Comparison of ENCODE assay signal across 35 cellular contexts in the genomic region with DNA sequence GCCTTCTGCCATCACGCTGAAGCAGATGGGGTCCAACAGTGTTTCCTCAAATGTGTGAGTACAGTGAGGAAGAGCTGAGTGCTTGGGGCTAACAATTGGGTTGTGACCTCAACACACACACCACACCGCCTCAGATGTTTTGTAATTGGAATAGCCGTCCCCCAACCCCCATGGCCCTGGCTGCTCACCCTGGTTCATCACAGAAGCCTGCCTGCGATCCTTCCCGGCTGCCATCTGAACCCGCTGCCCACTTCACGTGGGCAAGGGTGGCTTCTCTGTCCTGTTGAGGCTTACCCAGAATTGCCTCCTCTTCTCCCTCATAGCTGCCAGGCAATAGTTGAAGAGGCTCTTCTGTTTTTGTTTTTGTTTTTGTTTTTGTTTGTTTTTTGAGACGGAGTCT.
"Had no signal": no experiment of that assay in that cellular context is flagged by ENCODE, and none has a peak within 500 bp of the region (broad histone marks: within the 10 kb centered on the region; RNA-seq: fewer than 3 reads in every experiment).

No MANE protein-coding gene starts in this region.

- DNase-seq: activated CD4-positive, alpha-beta T cell treated with anti-CD3 and anti-CD28 coated beads for 1 hour; activated CD4-positive, alpha-beta T cell treated with anti-CD3 and anti-CD28 coated beads, Interleukin-2, amount 10 ng/mL, durations not matched to agents 24 days and 14 days; activated CD4-positive, alpha-beta T cell treated with anti-CD3 and anti-CD28 coated beads, Interleukin-2, amount 50 U/mL, for 4 hours; activated CD4-positive, CD25-positive, alpha-beta regulatory T cell; activated CD8-positive, alpha-beta T cell treated with anti-CD3 and anti-CD28 coated beads for 36 hours; activated gamma-delta T cell; activated naive CD4-positive, alpha-beta T cell treated with Interleukin-2 at 50 U/mL for 16 hours; activated T-cell treated with anti-CD3 and anti-CD28 coated beads, Interleukin-2, amount 50 U/mL, for 1 hour; activated T-cell treated with anti-CD3 and anti-CD28 coated beads, Interleukin-2, amount 50 U/mL, for 72 hours; adrenal gland; body of pancreas; central memory CD4-positive, alpha-beta T cell; Karpas-422; KBM-7; NCI-H1105; NCI-H1436; NCI-H1694; NCI-H2029; NCI-H2171; NCI-H510A; NCI-H526; NCI-H748 treated with DMSO at 0.1 percent for 48 hours; NK-92 treated with Interleukin-12 subunit alpha and Interleukin-12 subunit beta, amount 100 ng/mL, for 24 hours; PC-3; Peyer's patch; Right ventricle myocardium superior; RPMI8226; SW 1271; T-helper 1 cell; T-helper 2 cell; T-helper 9 cell had no signal

- H3K27ac ChIP-seq: adrenal gland, body of pancreas, Peyer's patch, VCaP had no signal

- H3K9me3 ChIP-seq: adrenal gland, body of pancreas, Peyer's patch had no signal

- H3K4me3 ChIP-seq: adrenal gland, body of pancreas, Peyer's patch had no signal

- H3K9me3 Mint-ChIP-seq: activated CD4-positive, alpha-beta T cell treated with anti-CD3 and anti-CD28 coated beads, Interleukin-2, amount 10 ng/mL, durations not matched to agents 24 days and 14 days; activated CD8-positive, alpha-beta T cell treated with anti-CD3 and anti-CD28 coated beads for 36 hours; activated naive CD4-positive, alpha-beta T cell treated with anti-CD3 and anti-CD28 coated beads, Interleukin-2, amount 50 U/mL, for 24 hours; activated T-cell treated with anti-CD3 and anti-CD28 coated beads, Interleukin-2, amount 50 U/mL, for 72 hours; activated T-helper 2 cell treated with anti-CD3 and anti-CD28 coated beads, Interferon-gamma antibody, Interleukin-2, Interleukin-4, amounts not matched to agents 10 μg/mL and 5 μg/mL and 100 μg/mL, durations not matched to agents 14 hours and 24 hours and 36 hours; IgD-negative memory B cell had no signal

- H3K36me3 ChIP-seq: adrenal gland, Peyer's patch had no signal

- H3K4me3 Mint-ChIP-seq: activated CD4-positive, alpha-beta T cell treated with anti-CD3 and anti-CD28 coated beads, Interleukin-2, amount 10 ng/mL, durations not matched to agents 24 days and 14 days; activated CD8-positive, alpha-beta T cell treated with anti-CD3 and anti-CD28 coated beads for 36 hours; activated naive CD4-positive, alpha-beta T cell treated with anti-CD3 and anti-CD28 coated beads, Interleukin-2, amount 50 U/mL, for 24 hours; activated T-cell treated with anti-CD3 and anti-CD28 coated beads, Interleukin-2, amount 50 U/mL, for 72 hours; IgD-negative memory B cell had no signal

- H3K36me3 Mint-ChIP-seq: activated naive CD4-positive, alpha-beta T cell treated with anti-CD3 and anti-CD28 coated beads, Interleukin-2, amount 50 U/mL, for 24 hours had no signal

- H3K4me1 ChIP-seq: adrenal gland, body of pancreas, Peyer's patch had no signal

- H3K27me3 Mint-ChIP-seq: activated CD8-positive, alpha-beta T cell treated with anti-CD3 and anti-CD28 coated beads for 36 hours; activated naive CD4-positive, alpha-beta T cell treated with anti-CD3 and anti-CD28 coated beads, Interleukin-2, amount 50 U/mL, for 24 hours had no signal

- ATAC-seq: activated CD8-positive, alpha-beta T cell treated with anti-CD3 and anti-CD28 coated beads for 36 hours; activated T-cell treated with anti-CD3 and anti-CD28 coated beads, Interleukin-2, amount 50 U/mL, for 72 hours; body of pancreas; PC-3 had no signal

- H3K27ac Mint-ChIP-seq: activated CD4-positive, alpha-beta T cell treated with anti-CD3 and anti-CD28 coated beads, Interleukin-2, amount 10 ng/mL, durations not matched to agents 24 days and 14 days; activated CD8-positive, alpha-beta T cell treated with anti-CD3 and anti-CD28 coated beads for 36 hours; activated naive CD4-positive, alpha-beta T cell treated with anti-CD3 and anti-CD28 coated beads, Interleukin-2, amount 50 U/mL, for 24 hours; activated T-cell treated with anti-CD3 and anti-CD28 coated beads, Interleukin-2, amount 50 U/mL, for 72 hours; activated T-helper 2 cell treated with anti-CD3 and anti-CD28 coated beads, Interferon-gamma antibody, Interleukin-2, Interleukin-4, amounts not matched to agents 10 μg/mL and 5 μg/mL and 100 μg/mL, durations not matched to agents 14 hours and 24 hours and 36 hours; IgD-negative memory B cell had no signal

- H3K27me3 ChIP-seq: adrenal gland, body of pancreas, Peyer's patch had no signal
